ENCODE assay signal across 20 cellular contexts in genomic region chr10:132677905-132678298, GRCh38.
DNase-seq lines count a peak whose midpoint lies in the region; ATAC-seq and TF ChIP-seq lines count a peak whose summit lies in the region.
"Had no signal": no experiment of that assay in that cellular context is flagged by ENCODE, and none has a peak within 500 bp of the region (broad histone marks: within the 10 kb centered on the region; RNA-seq: fewer than 3 reads in every experiment).

No MANE protein-coding gene starts in this region.

- H3K9me3 ChIP-seq in lower lobe of right lung (no peaks in the 10 kb centered on the region), upper lobe of right lung (no peaks in the 10 kb centered on the region)

- peaks cover under 1% of the 10 kb centered on the region for H3K36me3 Mint-ChIP-seq in activated naive CD8-positive, alpha-beta T cell treated with anti-CD3 and anti-CD28 coated beads, Interleukin-2, amount 10 ng/mL, durations not matched to agents 7 days and 5 days
- H3K36me3 Mint-ChIP-seq in activated naive CD8-positive, alpha-beta T cell treated with anti-CD3 and anti-CD28 coated beads for 36 hours: no peaks in the 10 kb centered on the region

- intact Hi-C loops in lower lobe of right lung (cut with DNase I): no loop called here
- intact Hi-C loops in upper lobe of right lung (cut with DNase I): no loop called here

- peak; percentile 21 for DNase-seq in activated naive CD8-positive, alpha-beta T cell treated with anti-CD3 and anti-CD28 coated beads, Interleukin-2, amount 10 ng/mL, durations not matched to agents 7 days and 5 days
- DNase-seq in activated naive CD8-positive, alpha-beta T cell treated with anti-CD3 and anti-CD28 coated beads for 36 hours: no peak
- DNase-seq in coronary artery (ENCODE audit: low spot score) (peak; percentile 54), lower lobe of right lung (peak; percentile 16), upper lobe of right lung (peak; percentile 46), SW480 (ENCODE audit: low spot score) (no peak), foreskin fibroblast (no peak)
- DNase-seq: AML-193; Calu3; CD4-positive, CD25-positive, alpha-beta regulatory T cell; GM23248; NCI-H1092; NCI-H2107; NCI-H69; SHP77 had no signal

- H3K4me1 Mint-ChIP-seq in activated naive CD8-positive, alpha-beta T cell treated with anti-CD3 and anti-CD28 coated beads, Interleukin-2, amount 10 ng/mL, durations not matched to agents 7 days and 5 days: peaks cover 6% of the 10 kb centered on the region
- H3K4me1 Mint-ChIP-seq in activated naive CD8-positive, alpha-beta T cell treated with anti-CD3 and anti-CD28 coated beads for 36 hours: peaks cover 8% of the 10 kb centered on the region

- no peak overlapping the region for H3K27ac Mint-ChIP-seq in activated naive CD8-positive, alpha-beta T cell treated with anti-CD3 and anti-CD28 coated beads, Interleukin-2, amount 10 ng/mL, durations not matched to agents 7 days and 5 days
- no peak overlapping the region for H3K27ac Mint-ChIP-seq in activated naive CD8-positive, alpha-beta T cell treated with anti-CD3 and anti-CD28 coated beads for 36 hours

- POLR2A ChIA-PET in activated naive CD8-positive, alpha-beta T cell treated with anti-CD3 and anti-CD28 coated beads, Interleukin-2, amount 10 ng/mL, durations not matched to agents 7 days and 5 days (lab: Charles Lee): no interaction called here

- H3K27me3 ChIP-seq in lower lobe of right lung (ENCODE audit: low read depth) (no peaks in the 10 kb centered on the region), upper lobe of right lung (no peaks in the 10 kb centered on the region)

- no peaks in the 10 kb centered on the region for H3K36me3 ChIP-seq in lower lobe of right lung
- H3K36me3 ChIP-seq in upper lobe of right lung: no peaks in the 10 kb centered on the region

- H3K4me1 ChIP-seq in lower lobe of right lung (no peaks in the 10 kb centered on the region), upper lobe of right lung (no peaks in the 10 kb centered on the region)

- ATAC-seq in activated naive CD8-positive, alpha-beta T cell treated with anti-CD3 and anti-CD28 coated beads, Interleukin-2, amount 10 ng/mL, durations not matched to agents 7 days and 5 days (ENCODE audit: low read depth): no peak
- no peak for ATAC-seq in lower lobe of right lung
- no peak for ATAC-seq in upper lobe of right lung
- no peak for ATAC-seq in GM21576 (IDR thresholded peaks at IDR 0.05; ENCODE audit: unreplicated experiment)
- ATAC-seq: GM12878, K562, Panc1 had no signal

- H3K27ac ChIP-seq in coronary artery: no peak overlapping the region
- H3K27ac ChIP-seq in lower lobe of right lung: no peak overlapping the region
- H3K27ac ChIP-seq in upper lobe of right lung: no peak overlapping the region
- H3K27ac ChIP-seq: GM23248, HL-60 had no signal

- H3K27me3 Mint-ChIP-seq in activated naive CD8-positive, alpha-beta T cell treated with anti-CD3 and anti-CD28 coated beads, Interleukin-2, amount 10 ng/mL, durations not matched to agents 7 days and 5 days: no peaks in the 10 kb centered on the region
- H3K27me3 Mint-ChIP-seq in activated naive CD8-positive, alpha-beta T cell treated with anti-CD3 and anti-CD28 coated beads for 36 hours: no peaks in the 10 kb centered on the region
- H3K27me3 Mint-ChIP-seq: CD4-positive, CD25-positive, alpha-beta regulatory T cell had no signal

- TF ChIP-seq CTCF in coronary artery (IDR thresholded peaks at IDR 0.05) (no peak), lower lobe of right lung (IDR thresholded peaks at IDR 0.05) (no peak), upper lobe of right lung (IDR thresholded peaks at IDR 0.05) (no peak), foreskin fibroblast (IDR thresholded peaks at IDR 0.05; ENCODE audit: low read depth, low read length) (no peak)

- no peak overlapping the region for H3K4me3 ChIP-seq in coronary artery
- H3K4me3 ChIP-seq in lower lobe of right lung: no peak overlapping the region
- H3K4me3 ChIP-seq in upper lobe of right lung: no peak overlapping the region
- H3K4me3 ChIP-seq in foreskin fibroblast (ENCODE audit: low read depth in 1 of 2, low read length in 2 of 2): no peak overlapping the region
- H3K4me3 ChIP-seq: GM12878, GM23248, K562 had no signal

- no peak overlapping the region for H3K4me3 Mint-ChIP-seq in activated naive CD8-positive, alpha-beta T cell treated with anti-CD3 and anti-CD28 coated beads, Interleukin-2, amount 10 ng/mL, durations not matched to agents 7 days and 5 days
- H3K4me3 Mint-ChIP-seq in activated naive CD8-positive, alpha-beta T cell treated with anti-CD3 and anti-CD28 coated beads for 36 hours: no peak overlapping the region
- H3K4me3 Mint-ChIP-seq: CD4-positive, CD25-positive, alpha-beta regulatory T cell had no signal

- no peaks in the 10 kb centered on the region for H3K9me3 Mint-ChIP-seq in activated naive CD8-positive, alpha-beta T cell treated with anti-CD3 and anti-CD28 coated beads, Interleukin-2, amount 10 ng/mL, durations not matched to agents 7 days and 5 days
- H3K9me3 Mint-ChIP-seq in activated naive CD8-positive, alpha-beta T cell treated with anti-CD3 and anti-CD28 coated beads for 36 hours: no peaks in the 10 kb centered on the region

Comparison
In these comparisons a context has a peak if more than half of its experiments do, and no peak if none do; other contexts are left out.
1. DNase-seq: peak in activated naive CD8-positive, alpha-beta T cell treated with anti-CD3 and anti-CD28 coated beads, Interleukin-2, amount 10 ng/mL, durations not matched to agents 7 days and 5 days (single experiment), coronary artery (single experiment), lower lobe of right lung (single experiment) and upper lobe of right lung (single experiment); none in activated naive CD8-positive, alpha-beta T cell treated with anti-CD3 and anti-CD28 coated beads for 36 hours (single experiment), SW480 (single experiment) and foreskin fibroblast (0 of 2).